ENCODE assay signal across 9 cellular contexts in genomic region chr11:91947215-91947614, GRCh38.
DNase-seq lines count a peak whose midpoint lies in the region; ATAC-seq, FAIRE-seq and TF ChIP-seq lines count a peak whose summit lies in the region.
"Had no signal": no experiment of that assay in that cellular context is flagged by ENCODE, and none has a peak within 500 bp of the region (broad histone marks: within the 10 kb centered on the region; RNA-seq: fewer than 3 reads in every experiment).

No MANE protein-coding gene starts in this region.

- H3K79me2 ChIP-seq in astrocyte (ENCODE audit: insufficient read depth, low read length): no peaks in the 10 kb centered on the region

- no peak overlapping the region for H2AFZ ChIP-seq in astrocyte (ENCODE audit: low read depth, low read length)

- H4K20me1 ChIP-seq in astrocyte (ENCODE audit: insufficient read depth, low read length): no peaks in the 10 kb centered on the region

- no peak for TF ChIP-seq CTCF in astrocyte (IDR thresholded peaks at IDR 0.05; ENCODE audit: insufficient read depth, low read depth, low read length)
- no peak for TF ChIP-seq CTCF in mesothelial cell of epicardium (IDR thresholded peaks at IDR 0.05; ENCODE audit: unreplicated experiment)
- no peak for TF ChIP-seq CTCF in CD4-positive, alpha-beta T cell (IDR thresholded peaks at IDR 0.05)

- no peak for FAIRE-seq in astrocyte (lab: Jason Lieb, UNC)

- peak; percentile 63 for DNase-seq in DMS53 (lab: John Stamatoyannopoulos, UW)
- DNase-seq in NCI-H2081 (lab: John Stamatoyannopoulos, UW): peak; percentile 52 to 91
- peak; percentile 83 for DNase-seq in astrocyte (ENCODE audit: low read depth)
- no peak for DNase-seq in mesothelial cell of epicardium (ENCODE audit: low spot score in 2 of 2, unreplicated experiment in 2 of 2)
- no peak for DNase-seq in medulla oblongata (ENCODE audit: extremely low spot score)
- DNase-seq in CD4-positive, alpha-beta T cell: no peak
- DNase-seq in NK-92 treated with Interleukin-12 subunit alpha and Interleukin-12 subunit beta, amount 100 ng/mL, for 24 hours (lab: John Stamatoyannopoulos, UW): no peak
- DNase-seq in cortex of kidney (lab: John Stamatoyannopoulos, UW): no peak

- H3K36me3 ChIP-seq in astrocyte (ENCODE audit: insufficient read depth, low read length): no peaks in the 10 kb centered on the region

- H3K4me2 ChIP-seq in astrocyte (ENCODE audit: low read length): peak overlapping the region; percentile 14

- no peak overlapping the region for H3K27ac ChIP-seq in astrocyte (ENCODE audit: low read depth, low read length)
- no peak overlapping the region for H3K27ac ChIP-seq in CD4-positive, alpha-beta T cell (ENCODE audit: low read depth, low read length)

- H3K9me3 ChIP-seq in astrocyte (ENCODE audit: insufficient read depth, low read depth, low read length): no peaks in the 10 kb centered on the region
- H3K9me3 ChIP-seq in CD4-positive, alpha-beta T cell (ENCODE audit: control insufficient read depth, low read length): no peaks in the 10 kb centered on the region

- no peak for ATAC-seq in CD4-positive, alpha-beta T cell (ENCODE audit: poor library complexity)

- H3K4me1 Mint-ChIP-seq in astrocyte (ENCODE audit: low read depth, unreplicated experiment) (peaks cover 29% of the 10 kb centered on the region), mesothelial cell of epicardium (peaks cover 29% of the 10 kb centered on the region)
- no peaks in the 10 kb centered on the region for H3K4me1 Mint-ChIP-seq in CD4-positive, alpha-beta T cell (ENCODE audit: low read depth)

- H3K27ac Mint-ChIP-seq in astrocyte (ENCODE audit: unreplicated experiment): peak overlapping the region; percentile 44
- H3K27ac Mint-ChIP-seq in mesothelial cell of epicardium: peak overlapping the region; percentile 65
- H3K27ac Mint-ChIP-seq in CD4-positive, alpha-beta T cell: no peak overlapping the region
- H3K27ac Mint-ChIP-seq: activated T-helper 1 cell treated with anti-CD3 and anti-CD28 coated beads, Interleukin-12 subunit alpha, Interleukin-12 subunit beta, Interleukin-2, Interleukin-4 antibody, amounts not matched to agents 30 ng/mL and 10 ng/mL and 1 ng/mL, durations not matched to agents 14 hours and 24 hours and 36 hours had no signal

- H3K4me3 Mint-ChIP-seq in astrocyte (ENCODE audit: unreplicated experiment): no peak overlapping the region
- H3K4me3 Mint-ChIP-seq in mesothelial cell of epicardium: no peak overlapping the region
- no peak overlapping the region for H3K4me3 Mint-ChIP-seq in CD4-positive, alpha-beta T cell
- H3K4me3 Mint-ChIP-seq: activated T-helper 1 cell treated with anti-CD3 and anti-CD28 coated beads, Interleukin-12 subunit alpha, Interleukin-12 subunit beta, Interleukin-2, Interleukin-4 antibody, amounts not matched to agents 30 ng/mL and 10 ng/mL and 1 ng/mL, durations not matched to agents 14 hours and 24 hours and 36 hours had no signal

- no peak overlapping the region for H3K9ac ChIP-seq in astrocyte (ENCODE audit: low read length)

- H3K9me3 Mint-ChIP-seq in astrocyte (ENCODE audit: unreplicated experiment): no peaks in the 10 kb centered on the region
- H3K9me3 Mint-ChIP-seq in mesothelial cell of epicardium: no peaks in the 10 kb centered on the region
- H3K9me3 Mint-ChIP-seq in CD4-positive, alpha-beta T cell: peaks cover 2% of the 10 kb centered on the region
- H3K9me3 Mint-ChIP-seq: activated T-helper 1 cell treated with anti-CD3 and anti-CD28 coated beads, Interleukin-12 subunit alpha, Interleukin-12 subunit beta, Interleukin-2, Interleukin-4 antibody, amounts not matched to agents 30 ng/mL and 10 ng/mL and 1 ng/mL, durations not matched to agents 14 hours and 24 hours and 36 hours had no signal

- peaks cover 3% of the 10 kb centered on the region for H3K27me3 ChIP-seq in astrocyte (ENCODE audit: insufficient read depth, low read length)
- H3K27me3 ChIP-seq in CD4-positive, alpha-beta T cell (ENCODE audit: control insufficient read depth, insufficient read depth, low read length): no peaks in the 10 kb centered on the region

- intact Hi-C loops in CD4-positive, alpha-beta T cell (cut with DNase I, micrococcal nuclease): no loop called here

- H3K4me1 ChIP-seq in astrocyte (ENCODE audit: insufficient read depth, low read length): peaks cover 13% of the 10 kb centered on the region

- POLR2A ChIA-PET in CD4-positive, alpha-beta T cell (lab: Charles Lee): no interaction called here

- H3K36me3 Mint-ChIP-seq in astrocyte (ENCODE audit: low read depth, unreplicated experiment) (no peaks in the 10 kb centered on the region), mesothelial cell of epicardium (no peaks in the 10 kb centered on the region)
- H3K36me3 Mint-ChIP-seq in CD4-positive, alpha-beta T cell (ENCODE audit: low read depth): no peaks in the 10 kb centered on the region

- H3K4me3 ChIP-seq in astrocyte (ENCODE audit: insufficient read depth, low read depth, low read length): no peak overlapping the region

- CTCF ChIA-PET in CD4-positive, alpha-beta T cell (lab: Charles Lee): interaction anchor here (1.2 kb wide), 1 partner anchor 10 kb away, joined by 3 read pairs; no protein-coding TSS in a partner anchor

- H3K27me3 Mint-ChIP-seq in astrocyte (ENCODE audit: low read depth, unreplicated experiment) (peaks cover 2% of the 10 kb centered on the region), mesothelial cell of epicardium (ENCODE audit: low read depth) (peaks cover 3% of the 10 kb centered on the region)
- no peaks in the 10 kb centered on the region for H3K27me3 Mint-ChIP-seq in CD4-positive, alpha-beta T cell

Comparison
In these comparisons a context has a peak if more than half of its experiments do, and no peak if none do; other contexts are left out.
1. DNase-seq: peak in DMS53 (single experiment), NCI-H2081 (2 of 2) and astrocyte (single experiment); none in mesothelial cell of epicardium (0 of 2), medulla oblongata (single experiment), CD4-positive, alpha-beta T cell (0 of 10), NK-92 treated with Interleukin-12 subunit alpha and Interleukin-12 subunit beta, amount 100 ng/mL, for 24 hours (single experiment) and cortex of kidney (single experiment).